ENCODE assay signal across 1 cellular context in genomic region chr16:56425439-56425832, GRCh38.
TF ChIP-seq lines count a peak whose summit lies in the region.

TSS of gene AMFR (minus strand) at chr16:56425545. CDS start at chr16:56425327, 218 bp downstream.

TF ChIP-seq in GM12878, 131 proteins besides CTCF, POLR2A, EP300 and RAD21 (continued from another document):
- TF ChIP-seq, protein P1, sequence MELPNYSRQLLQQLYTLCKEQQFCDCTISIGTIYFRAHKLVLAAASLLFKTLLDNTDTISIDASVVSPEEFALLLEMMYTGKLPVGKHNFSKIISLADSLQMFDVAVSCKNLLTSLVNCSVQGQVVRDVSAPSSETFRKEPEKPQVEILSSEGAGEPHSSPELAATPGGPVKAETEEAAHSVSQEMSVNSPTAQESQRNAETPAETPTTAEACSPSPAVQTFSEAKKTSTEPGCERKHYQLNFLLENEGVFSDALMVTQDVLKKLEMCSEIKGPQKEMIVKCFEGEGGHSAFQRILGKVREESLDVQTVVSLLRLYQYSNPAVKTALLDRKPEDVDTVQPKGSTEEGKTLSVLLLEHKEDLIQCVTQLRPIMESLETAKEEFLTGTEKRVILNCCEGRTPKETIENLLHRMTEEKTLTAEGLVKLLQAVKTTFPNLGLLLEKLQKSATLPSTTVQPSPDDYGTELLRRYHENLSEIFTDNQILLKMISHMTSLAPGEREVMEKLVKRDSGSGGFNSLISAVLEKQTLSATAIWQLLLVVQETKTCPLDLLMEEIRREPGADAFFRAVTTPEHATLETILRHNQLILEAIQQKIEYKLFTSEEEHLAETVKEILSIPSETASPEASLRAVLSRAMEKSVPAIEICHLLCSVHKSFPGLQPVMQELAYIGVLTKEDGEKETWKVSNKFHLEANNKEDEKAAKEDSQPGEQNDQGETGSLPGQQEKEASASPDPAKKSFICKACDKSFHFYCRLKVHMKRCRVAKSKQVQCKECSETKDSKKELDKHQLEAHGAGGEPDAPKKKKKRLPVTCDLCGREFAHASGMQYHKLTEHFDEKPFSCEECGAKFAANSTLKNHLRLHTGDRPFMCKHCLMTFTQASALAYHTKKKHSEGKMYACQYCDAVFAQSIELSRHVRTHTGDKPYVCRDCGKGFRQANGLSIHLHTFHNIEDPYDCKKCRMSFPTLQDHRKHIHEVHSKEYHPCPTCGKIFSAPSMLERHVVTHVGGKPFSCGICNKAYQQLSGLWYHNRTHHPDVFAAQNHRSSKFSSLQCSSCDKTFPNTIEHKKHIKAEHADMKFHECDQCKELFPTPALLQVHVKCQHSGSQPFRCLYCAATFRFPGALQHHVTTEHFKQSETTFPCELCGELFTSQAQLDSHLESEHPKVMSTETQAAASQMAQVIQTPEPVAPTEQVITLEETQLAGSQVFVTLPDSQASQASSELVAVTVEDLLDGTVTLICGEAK (IDR thresholded peaks at IDR 0.05; ENCODE audit: borderline replicate concordance), result no peak
- TF ChIP-seq EGR1 (IDR thresholded peaks at IDR 0.05; ENCODE audit: borderline replicate concordance in 1 of 2, low read depth in 2 of 2, low read length in 2 of 2), result peak in 1 of 2 experiments; percentile 52; a peak in 1 of 3 replicates
- peak; percentile 54; the same call in 1 of the 2 replicates for TF ChIP-seq CHD2 (IDR thresholded peaks at IDR 0.05; ENCODE audit: borderline replicate concordance, low read depth, low read length)
- peak; percentile 14; the same call in 1 of the 2 replicates for TF ChIP-seq NKRF (conservative IDR thresholded peaks at IDR 0.05)
- TF ChIP-seq LARP7 (IDR thresholded peaks at IDR 0.05), result peak; percentile 49
TF ChIP-seq in GM12878: peak in this region for 14.
